18 cellular contexts compared by ENCODE assay signal in the genomic region with DNA sequence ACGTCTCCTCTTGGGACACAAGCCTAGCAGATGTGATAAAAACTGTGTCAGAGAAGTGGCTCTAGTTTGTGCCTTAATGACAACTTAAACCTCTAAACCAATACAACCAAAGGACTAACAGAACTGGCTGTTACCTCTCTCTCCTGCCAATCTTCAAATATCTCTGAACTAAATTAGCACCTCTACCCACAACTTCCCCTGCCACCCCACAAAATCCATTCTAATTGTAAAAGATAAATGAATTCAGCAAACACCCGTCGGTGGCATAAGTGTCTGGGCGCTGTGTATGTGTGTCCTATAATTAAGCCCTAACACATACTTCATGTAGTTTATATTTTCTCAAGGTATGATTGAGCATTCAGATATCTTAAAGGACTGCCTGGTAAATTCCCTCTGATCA.
"Had no signal": no experiment of that assay in that cellular context is flagged by ENCODE, and none has a peak within 500 bp of the region (broad histone marks: within the 10 kb centered on the region; RNA-seq: fewer than 3 reads in every experiment).

No MANE protein-coding gene starts in this region.

- H3K4me1 ChIP-seq: prostate gland, uterus had no signal

- H3K36me3 ChIP-seq: adrenal gland, left ventricle myocardium inferior, prostate gland, tibial nerve, uterus had no signal

- H3K4me3 Mint-ChIP-seq: activated CD4-positive, alpha-beta memory T cell treated with anti-CD3 and anti-CD28 coated beads, Interleukin-2, amount 10 ng/mL, durations not matched to agents 7 days and 5 days; activated CD4-positive, alpha-beta T cell treated with anti-CD3 and anti-CD28 coated beads for 36 hours; activated naive CD4-positive, alpha-beta T cell treated with anti-CD3 and anti-CD28 coated beads, Interleukin-2, amount 50 U/mL, for 24 hours; activated T-cell treated with anti-CD3 and anti-CD28 coated beads, Interleukin-2, amount 50 U/mL, for 24 hours had no signal

- H3K9me3 ChIP-seq: adrenal gland, left ventricle myocardium inferior, prostate gland, tibial nerve, uterus had no signal

- ATAC-seq: activated CD4-positive, alpha-beta T cell treated with anti-CD3 and anti-CD28 coated beads for 36 hours; esophagus mucosa; right cardiac atrium had no signal

- H3K27me3 Mint-ChIP-seq: activated CD4-positive, alpha-beta memory T cell treated with anti-CD3 and anti-CD28 coated beads, Interleukin-2, amount 10 ng/mL, durations not matched to agents 7 days and 5 days; activated CD4-positive, alpha-beta T cell treated with anti-CD3 and anti-CD28 coated beads for 36 hours; activated naive CD4-positive, alpha-beta T cell treated with anti-CD3 and anti-CD28 coated beads, Interleukin-2, amount 50 U/mL, for 24 hours; activated T-cell treated with anti-CD3 and anti-CD28 coated beads, Interleukin-2, amount 50 U/mL, for 24 hours had no signal

- H3K9me3 Mint-ChIP-seq: activated CD4-positive, alpha-beta memory T cell treated with anti-CD3 and anti-CD28 coated beads, Interleukin-2, amount 10 ng/mL, durations not matched to agents 7 days and 5 days; activated naive CD4-positive, alpha-beta T cell treated with anti-CD3 and anti-CD28 coated beads, Interleukin-2, amount 50 U/mL, for 24 hours; activated T-cell treated with anti-CD3 and anti-CD28 coated beads, Interleukin-2, amount 50 U/mL, for 24 hours had no signal

- H3K27ac Mint-ChIP-seq: activated CD4-positive, alpha-beta memory T cell treated with anti-CD3 and anti-CD28 coated beads, Interleukin-2, amount 10 ng/mL, durations not matched to agents 7 days and 5 days; activated CD4-positive, alpha-beta T cell treated with anti-CD3 and anti-CD28 coated beads for 36 hours; activated naive CD4-positive, alpha-beta T cell treated with anti-CD3 and anti-CD28 coated beads, Interleukin-2, amount 50 U/mL, for 24 hours; activated T-cell treated with anti-CD3 and anti-CD28 coated beads, Interleukin-2, amount 50 U/mL, for 24 hours had no signal

- DNase-seq: activated CD4-positive, alpha-beta memory T cell treated with anti-CD3 and anti-CD28 coated beads, Interleukin-2, amount 10 ng/mL, durations not matched to agents 7 days and 5 days; activated CD4-positive, alpha-beta T cell treated with anti-CD3 and anti-CD28 coated beads for 36 hours; activated effector memory CD4-positive, alpha-beta T cell treated with Interleukin-2 at 50 U/mL for 16 hours; activated T-cell treated with anti-CD3 and anti-CD28 coated beads, Interleukin-2, amount 50 U/mL, for 24 hours; adrenal gland; hippocampal formation; kidney; left ventricle myocardium inferior; mesenchymal stem cell; right cardiac atrium; small intestine; stimulated activated CD4-positive, alpha-beta T cell treated with anti-CD3 and anti-CD28 coated beads, Interleukin-4, amount 100 ng/mL, for 24 hours; stimulated activated naive CD4-positive, alpha-beta T cell; uterus had no signal

- H3K27me3 ChIP-seq: adrenal gland, tibial nerve, uterus had no signal

- H3K4me3 ChIP-seq: adrenal gland, left ventricle myocardium inferior, prostate gland, tibial nerve, uterus had no signal
